ENCODE assay signal across 8 cellular contexts in the genomic region with DNA sequence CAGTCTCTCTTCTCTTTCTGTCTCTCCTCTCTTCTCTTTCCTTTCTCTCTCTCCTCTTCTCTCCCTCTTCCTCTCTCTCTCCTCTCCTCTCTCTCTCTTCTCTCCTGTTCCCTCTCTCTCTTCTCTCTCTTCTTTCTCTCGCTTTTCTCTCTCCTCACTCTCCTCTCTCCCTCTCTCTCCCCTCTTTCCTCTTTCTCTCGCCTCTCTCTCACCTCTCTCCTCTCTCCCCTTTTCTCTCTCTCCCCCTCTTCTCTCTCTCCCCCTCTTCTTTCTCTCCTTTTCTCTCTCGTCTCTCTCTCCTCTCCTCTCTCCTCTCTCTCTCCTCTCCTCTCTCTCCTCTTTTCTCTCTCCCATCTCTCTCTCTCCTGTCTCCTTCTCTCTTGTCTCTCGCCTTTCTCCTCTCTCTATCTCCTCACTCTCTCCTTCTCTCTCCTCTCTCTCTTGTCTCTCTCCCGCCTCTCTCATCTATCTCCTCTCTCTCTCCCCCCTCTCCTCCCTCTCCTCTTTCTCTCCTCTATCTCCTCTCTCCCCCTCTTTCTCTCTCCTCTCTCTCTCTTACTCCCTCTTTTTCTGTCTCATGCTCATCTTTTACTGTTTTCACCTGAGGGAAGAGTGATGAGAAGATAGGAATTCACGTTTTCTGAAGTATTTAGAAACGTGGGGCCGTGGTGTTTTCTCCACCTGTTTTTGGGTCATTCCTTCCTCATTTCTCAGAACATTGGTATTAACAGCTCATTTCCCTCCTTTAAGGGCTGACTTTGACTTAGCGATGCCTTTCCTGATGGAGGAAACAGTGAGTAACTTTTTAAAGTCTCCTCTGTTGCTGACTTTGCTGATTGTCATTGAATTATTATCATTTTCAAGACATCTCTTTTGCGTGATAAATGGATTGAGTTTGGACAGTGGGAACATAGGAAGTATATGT.
DNase-seq lines count a peak whose midpoint lies in the region; TF ChIP-seq lines count a peak whose summit lies in the region.

No MANE protein-coding gene starts in this region.

- WGBS in sigmoid colon, 2 donors, result 13 to 20% methylated on average over 10 of the region's 10 CpGs

- TF ChIP-seq EP300 in sigmoid colon (IDR thresholded peaks at IDR 0.05), result no peak

- TF ChIP-seq CTCF in GM12865 (IDR thresholded peaks at IDR 0.05; ENCODE audit: insufficient read depth, low read depth, low read length, missing control alignments), result no peak
- TF ChIP-seq CTCF in fibroblast of pulmonary artery (IDR thresholded peaks at IDR 0.05; ENCODE audit: low read length, missing control alignments), result no peak
- no peak for TF ChIP-seq CTCF in sigmoid colon (IDR thresholded peaks at IDR 0.05)

- H3K4me1 ChIP-seq in SJSA1 (replicated peaks) (peaks cover 13% of the 10 kb centered on the region), sigmoid colon (peaks cover 0 to 14% (median 11%) of the 10 kb centered on the region in 4 donors)

- TF ChIP-seq POLR2A in sigmoid colon (IDR thresholded peaks at IDR 0.05), result no peak

- H3K36me3 ChIP-seq in SJSA1 (no peaks in the 10 kb centered on the region; the same call in 1 of the 2 replicates), sigmoid colon (no peaks in the 10 kb centered on the region)

- no peak for DNase-seq in GM12865 (ENCODE audit: low read depth)
- DNase-seq in SJSA1 (ENCODE audit: low read depth in 1 of 2, low spot score in 2 of 2), result peak in 1 of 2 experiments; percentile 12
- DNase-seq in fibroblast of pulmonary artery (ENCODE audit: low read depth), result no peak
- DNase-seq in sigmoid colon, result no peak
- DNase-seq in stimulated activated CD4-positive, alpha-beta T cell treated with anti-CD3 and anti-CD28 coated beads, Interleukin-1b, Interleukin-23, amount 100 ng/mL, for 48 hours, result no peak
- DNase-seq in caudate nucleus (lab: John Stamatoyannopoulos, UW), result no peak
- no peak for DNase-seq in MV-4-11 (lab: John Stamatoyannopoulos, UW)
- DNase-seq in NCI-H1105 (lab: John Stamatoyannopoulos, UW), result no peak

- no peaks in the 10 kb centered on the region for H3K27me3 ChIP-seq in SJSA1 (replicated peaks)
- H3K27me3 ChIP-seq in sigmoid colon, result no peaks in the 10 kb centered on the region

- H3K27ac ChIP-seq in SJSA1, result no peak overlapping the region
- peak overlapping the region in 2 of 4 donors; percentile 77 to 83 for H3K27ac ChIP-seq in sigmoid colon
- H3K27ac ChIP-seq in caudate nucleus (ENCODE audit: low read depth, low read length), result no peak overlapping the region

- intact Hi-C loops in sigmoid colon (cut with DNase I), result no loop called here

- no peaks in the 10 kb centered on the region for H3K9me3 ChIP-seq in SJSA1 (replicated peaks)
- H3K9me3 ChIP-seq in sigmoid colon, result no peaks in the 10 kb centered on the region

- peak overlapping the region; percentile 72 for H3K4me3 ChIP-seq in GM12865 (ENCODE audit: low read depth, low read length)
- peak overlapping the region; percentile 61 for H3K4me3 ChIP-seq in SJSA1
- peak overlapping the region; percentile 86 for H3K4me3 ChIP-seq in fibroblast of pulmonary artery (replicated peaks; ENCODE audit: low read depth, low read length)
- H3K4me3 ChIP-seq in sigmoid colon, result peak overlapping the region; percentile 63 to 89 (median 76)
